ENCODE assay signal across 16 cellular contexts in genomic region chr14:24155100-24155499, GRCh38.
"Had no signal": no experiment of that assay in that cellular context is flagged by ENCODE, and none has a peak within 500 bp of the region (broad histone marks: within the 10 kb centered on the region; RNA-seq: fewer than 3 reads in every experiment).

No MANE protein-coding gene starts in this region.

- H3K9ac ChIP-seq: SK-N-SH had no signal

- ATAC-seq: left cardiac atrium; lower lobe of right lung; stimulated activated naive B cell treated with anti-CD40 and anti-IgM and Interleukin-4, amounts not matched to agents 10 μg/mL and 1 μg/mL and 100 μg/mL, for 72 hours had no signal

- H3K27me3 Mint-ChIP-seq: activated B cell treated with CpG ODN at 0.5 μM for 24 hours; stimulated activated naive B cell treated with anti-CD40 and anti-IgM and Interleukin-4, amounts not matched to agents 10 μg/mL and 1 μg/mL and 100 μg/mL, for 72 hours had no signal

- H3K4me3 Mint-ChIP-seq: activated B cell treated with CpG ODN at 0.5 μM for 24 hours; activated T-helper 1 cell treated with anti-CD3 and anti-CD28 coated beads, Interleukin-12 subunit alpha, Interleukin-12 subunit beta, Interleukin-2, Interleukin-4 antibody, amounts not matched to agents 30 ng/mL and 10 ng/mL and 1 ng/mL, durations not matched to agents 14 hours and 24 hours and 36 hours; endodermal cell; immature natural killer cell; stimulated activated naive B cell treated with anti-CD40 and anti-IgM and Interleukin-4, amounts not matched to agents 10 μg/mL and 1 μg/mL and 100 μg/mL, for 72 hours had no signal

- H3K9me3 Mint-ChIP-seq: activated B cell treated with CpG ODN at 0.5 μM for 24 hours; activated T-helper 1 cell treated with anti-CD3 and anti-CD28 coated beads, Interleukin-12 subunit alpha, Interleukin-12 subunit beta, Interleukin-2, Interleukin-4 antibody, amounts not matched to agents 30 ng/mL and 10 ng/mL and 1 ng/mL, durations not matched to agents 14 hours and 24 hours and 36 hours; endodermal cell; immature natural killer cell; stimulated activated naive B cell treated with anti-CD40 and anti-IgM and Interleukin-4, amounts not matched to agents 10 μg/mL and 1 μg/mL and 100 μg/mL, for 72 hours had no signal

- H3K4me1 Mint-ChIP-seq: endodermal cell had no signal

- H3K9me3 ChIP-seq: lower lobe of right lung, right atrium auricular region, SK-N-SH had no signal

- H3K4me1 ChIP-seq: lower lobe of right lung, right atrium auricular region had no signal

- H3K4me3 ChIP-seq: lower lobe of right lung, right atrium auricular region, skin epidermis had no signal

- DNase-seq: activated B cell treated with CpG ODN at 0.5 μM for 24 hours; activated CD8-positive, alpha-beta memory T cell treated with anti-CD3 and anti-CD28 coated beads, Interleukin-2, amount 50 U/mL, for 4 hours; activated naive CD4-positive, alpha-beta T cell treated with anti-CD3 and anti-CD28 coated beads, Interleukin-2, amount 50 U/mL, for 16 hours; cerebellar nuclear complex; endodermal cell; immature natural killer cell; left cardiac atrium; lower lobe of right lung; midbrain; SK-N-SH; stimulated activated naive B cell treated with anti-CD40 and anti-IgM and Interleukin-4, amounts not matched to agents 10 μg/mL and 1 μg/mL and 100 μg/mL, for 72 hours; T-helper 1 cell; trophoblast cell had no signal

- H3K27ac Mint-ChIP-seq: activated B cell treated with CpG ODN at 0.5 μM for 24 hours, endodermal cell had no signal

- H3K27ac ChIP-seq: lower lobe of right lung, right atrium auricular region had no signal
